ENCODE assay signal across 27 cellular contexts in the genomic region with DNA sequence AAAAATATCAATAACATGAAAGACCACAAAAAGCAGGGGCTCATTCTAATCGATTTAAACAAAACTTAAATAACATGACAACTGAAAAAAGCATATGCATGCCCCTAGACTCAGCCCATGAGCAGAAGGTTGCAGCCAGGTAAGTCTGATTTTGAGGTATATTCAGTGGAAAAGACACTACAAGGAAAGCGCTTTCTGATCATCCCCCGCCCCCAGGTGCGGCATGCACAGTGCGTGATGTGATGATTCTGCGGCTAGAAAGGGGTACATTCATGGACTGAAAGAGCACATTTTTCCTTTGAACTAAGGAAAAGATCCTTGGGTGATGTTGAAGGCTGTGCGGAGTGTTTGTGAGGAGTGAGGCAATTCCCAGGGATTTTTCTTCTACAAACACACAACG.
"Had no signal": no experiment of that assay in that cellular context is flagged by ENCODE, and none has a peak within 500 bp of the region (broad histone marks: within the 10 kb centered on the region; RNA-seq: fewer than 3 reads in every experiment).

No MANE protein-coding gene starts in this region.

- H3K27ac Mint-ChIP-seq: mesothelial cell of epicardium; naive B cell; natural killer cell treated with Interleukin-12 subunit alpha and Interleukin-12 subunit beta and Interleukin-15 and Interleukin-18, amount 100 ng/mL, for 72 hours; neural progenitor cell; stimulated activated memory B cell treated with anti-CD40 and anti-IgM and Interleukin-4, amounts not matched to agents 10 μg/mL and 1 μg/mL and 100 μg/mL, for 72 hours had no signal

- H3K4me1 Mint-ChIP-seq: stimulated activated memory B cell treated with anti-CD40 and anti-IgM and Interleukin-4, amounts not matched to agents 10 μg/mL and 1 μg/mL and 100 μg/mL, for 72 hours had no signal

- H3K27me3 ChIP-seq: ovary had no signal

- H3K9ac ChIP-seq: neural progenitor cell had no signal

- H3K27ac ChIP-seq: dorsolateral prefrontal cortex, epithelial cell of prostate, gastrocnemius medialis, neural progenitor cell, ovary, psoas muscle, sigmoid colon, thoracic aorta, tibial nerve, upper lobe of right lung, uterus had no signal

- H3K36me3 ChIP-seq: gastrocnemius medialis, neural progenitor cell, ovary, sigmoid colon, thoracic aorta, tibial nerve, upper lobe of right lung, uterus had no signal

- H3K4me3 ChIP-seq: dorsolateral prefrontal cortex, gastrocnemius medialis, mucosa of descending colon, neural progenitor cell, ovary, psoas muscle, sigmoid colon, thoracic aorta, tibial nerve, upper lobe of right lung, uterus had no signal

- DNase-seq: dorsolateral prefrontal cortex; effector CD4-positive, alpha-beta T cell; foreskin fibroblast; gastrocnemius medialis; kidney; mesenchymal stem cell; mucosa of descending colon; naive B cell; ovary; psoas muscle; right cardiac atrium; sigmoid colon; stimulated activated CD4-positive, alpha-beta T cell treated with anti-CD3 and anti-CD28 coated beads, Interleukin-2, amount 100 ng/mL, for 24 hours; stimulated activated CD4-positive, alpha-beta T cell treated with anti-CD3 and anti-CD28 coated beads, Interleukin-4, amount 100 ng/mL, for 24 hours; stimulated activated naive CD8-positive, alpha-beta T cell treated with anti-CD3 and anti-CD28 coated beads, Interleukin-15, Interleukin-2, amounts not matched to agents 100 U/mL and 50 U/mL, for 24 hours; substantia nigra; upper lobe of right lung; uterus had no signal

- H3K36me3 Mint-ChIP-seq: mesothelial cell of epicardium; naive B cell; natural killer cell treated with Interleukin-12 subunit alpha and Interleukin-12 subunit beta and Interleukin-15 and Interleukin-18, amount 100 ng/mL, for 72 hours; neural progenitor cell; stimulated activated memory B cell treated with anti-CD40 and anti-IgM and Interleukin-4, amounts not matched to agents 10 μg/mL and 1 μg/mL and 100 μg/mL, for 72 hours had no signal

- H3K4me3 Mint-ChIP-seq: mesothelial cell of epicardium; naive B cell; natural killer cell treated with Interleukin-12 subunit alpha and Interleukin-12 subunit beta and Interleukin-15 and Interleukin-18, amount 100 ng/mL, for 72 hours; neural progenitor cell; stimulated activated memory B cell treated with anti-CD40 and anti-IgM and Interleukin-4, amounts not matched to agents 10 μg/mL and 1 μg/mL and 100 μg/mL, for 72 hours had no signal

- H3K4me1 ChIP-seq: psoas muscle, uterus had no signal

- ATAC-seq: esophagus mucosa; gastrocnemius medialis; left lobe of liver; mucosa of descending colon; natural killer cell treated with Interleukin-12 subunit alpha and Interleukin-12 subunit beta and Interleukin-15 and Interleukin-18, amount 100 ng/mL, for 72 hours; psoas muscle; right cardiac atrium; stimulated activated memory B cell treated with anti-CD40 and anti-IgM and Interleukin-4, amounts not matched to agents 10 μg/mL and 1 μg/mL and 100 μg/mL, for 72 hours; stimulated activated naive CD8-positive, alpha-beta T cell treated with anti-CD3 and anti-CD28 coated beads, Interleukin-15, Interleukin-2, amounts not matched to agents 100 U/mL and 50 U/mL, for 24 hours; upper lobe of right lung had no signal

- H3K9me3 Mint-ChIP-seq: mesothelial cell of epicardium; naive B cell; natural killer cell treated with Interleukin-12 subunit alpha and Interleukin-12 subunit beta and Interleukin-15 and Interleukin-18, amount 100 ng/mL, for 72 hours; neural progenitor cell; stimulated activated memory B cell treated with anti-CD40 and anti-IgM and Interleukin-4, amounts not matched to agents 10 μg/mL and 1 μg/mL and 100 μg/mL, for 72 hours had no signal

- H3K9me3 ChIP-seq: gastrocnemius medialis, mucosa of descending colon, ovary, psoas muscle, sigmoid colon, thoracic aorta, tibial nerve, upper lobe of right lung, uterus had no signal
